In the genomic region with DNA sequence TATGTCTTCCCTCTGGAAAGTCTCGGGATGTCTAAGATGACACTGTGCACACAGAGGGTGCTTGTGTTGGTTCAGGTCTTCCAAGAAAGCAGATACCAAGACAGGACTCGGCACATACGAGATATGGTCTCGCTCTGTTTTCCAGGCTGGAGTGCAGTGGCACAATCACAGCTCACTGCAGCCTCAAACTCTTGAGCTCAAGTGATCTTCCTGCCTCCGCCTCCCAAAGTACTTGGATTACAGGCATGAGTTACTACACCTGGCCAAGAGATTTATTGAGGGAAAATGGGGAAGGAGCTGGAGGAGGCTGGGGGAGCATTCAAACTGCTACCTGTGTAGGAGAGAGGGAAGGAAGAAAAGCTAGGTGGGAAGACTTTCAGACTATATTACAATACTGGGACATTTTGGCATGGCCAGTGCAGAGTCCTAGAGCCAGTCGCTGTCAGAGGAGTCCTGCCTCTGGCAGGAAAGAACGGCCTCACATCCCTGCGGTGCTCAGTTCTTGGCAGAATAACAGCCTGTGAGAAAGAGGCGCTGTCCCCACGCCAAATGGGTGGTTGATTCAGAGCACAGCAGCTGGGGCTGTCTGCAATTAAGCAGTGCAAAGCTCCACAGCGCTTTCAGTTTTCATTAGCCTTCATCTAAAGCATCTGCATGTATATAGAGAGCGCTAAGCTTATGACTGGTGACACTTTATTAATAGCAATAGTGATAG, we compare ENCODE assay signal across 1 cellular context.
TF ChIP-seq lines count a peak whose summit lies in the region.

No MANE protein-coding gene starts in this region.

TF ChIP-seq in IMR-90, 13 proteins besides CTCF, POLR2A, EP300 and RAD21:
- TF ChIP-seq CEBPB (IDR thresholded peaks at IDR 0.05; ENCODE audit: low read depth, low read length) = no peak
- TF ChIP-seq, protein P1, sequence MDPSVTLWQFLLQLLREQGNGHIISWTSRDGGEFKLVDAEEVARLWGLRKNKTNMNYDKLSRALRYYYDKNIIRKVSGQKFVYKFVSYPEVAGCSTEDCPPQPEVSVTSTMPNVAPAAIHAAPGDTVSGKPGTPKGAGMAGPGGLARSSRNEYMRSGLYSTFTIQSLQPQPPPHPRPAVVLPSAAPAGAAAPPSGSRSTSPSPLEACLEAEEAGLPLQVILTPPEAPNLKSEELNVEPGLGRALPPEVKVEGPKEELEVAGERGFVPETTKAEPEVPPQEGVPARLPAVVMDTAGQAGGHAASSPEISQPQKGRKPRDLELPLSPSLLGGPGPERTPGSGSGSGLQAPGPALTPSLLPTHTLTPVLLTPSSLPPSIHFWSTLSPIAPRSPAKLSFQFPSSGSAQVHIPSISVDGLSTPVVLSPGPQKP (IDR thresholded peaks at IDR 0.05; ENCODE audit: borderline replicate concordance, low read depth, low read length) = no peak
- TF ChIP-seq NFE2L2 (IDR thresholded peaks at IDR 0.05; ENCODE audit: low read depth, low read length) = no peak
- no peak for TF ChIP-seq RFX5 (IDR thresholded peaks at IDR 0.05; ENCODE audit: low read depth, low read length)
- no peak for TF ChIP-seq MAFK (IDR thresholded peaks at IDR 0.05; ENCODE audit: low read depth, low read length)
- TF ChIP-seq SMC3 (IDR thresholded peaks at IDR 0.05; ENCODE audit: low read depth, low read length) = no peak
- no peak for TF ChIP-seq BHLHE40 (IDR thresholded peaks at IDR 0.05; ENCODE audit: low read depth, low read length)
- TF ChIP-seq RCOR1 (IDR thresholded peaks at IDR 0.05; ENCODE audit: insufficient replicate concordance, low read length) = no peak
- no peak for TF ChIP-seq MAZ (IDR thresholded peaks at IDR 0.05; ENCODE audit: borderline replicate concordance, low read depth, low read length)
